ENCODE assay signal across 8 cellular contexts in the genomic region with DNA sequence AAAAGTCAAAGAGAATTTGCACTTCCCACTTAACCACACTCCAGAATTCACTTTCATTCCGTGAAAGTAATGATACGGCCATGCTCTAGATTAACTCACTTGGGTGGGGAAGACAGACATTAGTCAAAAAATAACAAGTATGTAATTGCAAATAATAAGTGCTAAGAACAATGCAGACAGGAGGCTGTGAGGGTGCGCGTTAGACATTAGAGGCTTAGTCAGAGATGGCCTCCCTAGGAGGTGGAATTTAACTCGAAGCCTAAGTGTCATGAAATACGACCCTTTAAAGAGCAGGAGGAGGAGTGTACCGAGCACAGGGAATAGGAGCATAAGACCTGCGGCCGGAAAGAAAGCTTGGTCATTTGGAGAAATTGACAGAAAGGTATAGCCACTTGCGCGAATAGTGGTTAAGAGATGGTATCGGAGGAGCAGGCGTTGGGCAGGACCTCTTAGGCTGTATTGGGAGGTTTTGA. TPM values are rescaled to one million over a fixed set of nuclear protein-coding genes. Genes with fewer than 3 reads are reported as not detected.
DNase-seq lines count a peak whose midpoint lies in the region; ATAC-seq and TF ChIP-seq lines count a peak whose summit lies in the region.

No MANE protein-coding gene starts in this region.

- H3K9me3 ChIP-seq in colonic mucosa (no peaks in the 10 kb centered on the region), mononuclear cell (ENCODE audit: low read depth, low read length) (no peaks in the 10 kb centered on the region)

- TF ChIP-seq CTCF in HFF-Myc (IDR thresholded peaks at IDR 0.05; ENCODE audit: low read depth, low read length, missing control alignments) (no peak), colonic mucosa (IDR thresholded peaks at IDR 0.05) (no peak)

- intact Hi-C loops in colonic mucosa (cut with DNase I), result no loop called here

- peak overlapping the region; percentile 58 for H3K27ac ChIP-seq in colonic mucosa

- DNase-seq in ELF-1 (ENCODE audit: low read depth, low spot score), result peak; percentile 37
- no peak for DNase-seq in HFF-Myc (ENCODE audit: extremely low read depth, low read depth)
- DNase-seq in OCI-M1 (lab: John Stamatoyannopoulos, UW), result peak; percentile 54
- DNase-seq in colonic mucosa, result no peak
- no peak for DNase-seq in ecto neural progenitor cell (ENCODE audit: low spot score)
- DNase-seq in GOT3 (lab: John Stamatoyannopoulos, UW), result no peak

- no peaks in the 10 kb centered on the region for H3K36me3 ChIP-seq in colonic mucosa

- H3K4me3 ChIP-seq in HFF-Myc (replicated peaks; ENCODE audit: low read depth, low read length), result peak overlapping the region; percentile 88
- H3K4me3 ChIP-seq in colonic mucosa, result peak overlapping the region; percentile 81
- H3K4me3 ChIP-seq in mononuclear cell (ENCODE audit: low read length), result peak overlapping the region; percentile 56

- H3K9ac ChIP-seq in colonic mucosa (ENCODE audit: low read depth in 2 of 2, low read length in 2 of 2), result peak overlapping the region; percentile 61 to 88

- H3K4me1 ChIP-seq in colonic mucosa (no peaks in the 10 kb centered on the region), mononuclear cell (ENCODE audit: insufficient read depth, low read length) (peaks cover 25% of the 10 kb centered on the region)

- ATAC-seq in GM18909 (IDR thresholded peaks at IDR 0.05; ENCODE audit: poor library complexity, unreplicated experiment), result no peak

- H3K27me3 ChIP-seq in colonic mucosa, result no peaks in the 10 kb centered on the region
- H3K27me3 ChIP-seq in mononuclear cell (ENCODE audit: insufficient read depth, low read length), result peaks cover 19% of the 10 kb centered on the region

RNA-seq across cellular contexts. Expression of a gene that starts 0.6 kb away (rescaled TPM):
- total RNA-seq in colonic mucosa, result 10 to 100 TPM; 17.9 to 35.4 TPM
- total RNA-seq in mononuclear cell, result 15.7 TPM

Comparison
In these comparisons a context has a peak if more than half of its experiments do, and no peak if none do; other contexts are left out.
1. DNase-seq: peak in ELF-1 (single experiment) and OCI-M1 (single experiment); none in HFF-Myc (single experiment), colonic mucosa (single experiment), ecto neural progenitor cell (single experiment) and GOT3 (single experiment).
2. Peak in every context shown above with its lines, with median percentiles within 50 percentile points of each other: H3K4me3 ChIP-seq.